In genomic region chr20:50724112-50724724, GRCh38 we compare ENCODE assay signal across 12 cellular contexts. TPM values are rescaled to one million over a fixed set of nuclear protein-coding genes. Genes with fewer than 3 reads are reported as not detected.
A peak's percentile ranks its signal among the peaks of the same experiment; 100 is the strongest.
DNase-seq lines count a peak whose midpoint lies in the region; ATAC-seq and TF ChIP-seq lines count a peak whose summit lies in the region.
"Had no signal": no experiment of that assay in that cellular context is flagged by ENCODE, and none has a peak within 500 bp of the region (broad histone marks: within the 10 kb centered on the region; RNA-seq: fewer than 3 reads in every experiment).

No MANE protein-coding gene starts in this region.

- H3K36me3 ChIP-seq in Panc1 (ENCODE audit: control insufficient read depth, insufficient read depth, low read length) (no peaks in the 10 kb centered on the region), esophagus (ENCODE audit: control insufficient read depth in 2 of 2, insufficient read depth in 2 of 2, low read length in 1 of 2) (no peaks in the 10 kb centered on the region), MG63 (no peaks in the 10 kb centered on the region)

- TF ChIP-seq CTCF in AG04450 (IDR thresholded peaks at IDR 0.05; ENCODE audit: low read depth, low read length): no peak
- TF ChIP-seq CTCF in Panc1 (IDR thresholded peaks at IDR 0.05): no peak

- BruUV-seq in Panc1 (replicated peaks; lab: Mats Ljungman, UMichigan): no TSS peak

- intact Hi-C loops in Panc1 (cut with micrococcal nuclease; ENCODE audit: unreplicated experiment) (loop anchor here (10.0 kb wide), 1 partner anchor 49 kb away; no protein-coding TSS in a partner anchor), posterior vena cava (cut with DNase I) (no loop called here)

- POLR2A ChIA-PET in AG04450 (lab: Yijun Ruan, JAX) (interaction anchor here (0.6 to 1.6 kb wide), 7 partner anchors 11 to 185 kb away, joined by 3 to 7 read pairs (median 5); no protein-coding TSS in a partner anchor), Panc1 (lab: Charles Lee) (interaction anchor here (0.7 kb wide), 1 partner anchor 33 kb away, joined by 6 read pairs; no protein-coding TSS in a partner anchor)

- peak overlapping the region; percentile 82 for H3K27ac ChIP-seq in AG04450 (ENCODE audit: low read depth, low read length)
- H3K27ac ChIP-seq in Panc1 (ENCODE audit: low read length): peak overlapping the region; percentile 100
- H3K27ac ChIP-seq in esophagus (ENCODE audit: low read depth in 2 of 2, low read length in 1 of 2): peak overlapping the region; percentile 69 to 79

- H3K9me3 ChIP-seq in AG04450 (ENCODE audit: control insufficient read depth, insufficient read depth, low read length) (no peaks in the 10 kb centered on the region), Panc1 (ENCODE audit: control insufficient read depth, insufficient read depth, low read depth, low read length) (no peaks in the 10 kb centered on the region), esophagus (ENCODE audit: control insufficient read depth in 2 of 2, insufficient read depth in 1 of 2, low read depth in 1 of 2, low read length in 1 of 2) (no peaks in the 10 kb centered on the region), MG63 (no peaks in the 10 kb centered on the region)

- ATAC-seq in Panc1: peak; percentile 3

- in situ Hi-C loops in Panc1 (cut with HindIII; ENCODE audit: low pct_unique_long_range_greater_than_20kb, low sequenced_read_pairs): no loop called here

- H3K4me3 ChIP-seq in AG04450 (ENCODE audit: low read depth, low read length): no peak overlapping the region
- H3K4me3 ChIP-seq in Panc1 (ENCODE audit: low read depth in 2 of 2, low read length in 2 of 2): no peak overlapping the region
- no peak overlapping the region for H3K4me3 ChIP-seq in esophagus (ENCODE audit: low read depth in 1 of 2, low read length in 2 of 2)
- no peak overlapping the region for H3K4me3 ChIP-seq in MG63

- CTCF ChIA-PET in AG04450 (lab: Charles Lee): interaction anchor here (1.0 to 2.1 kb wide), 4 partner anchors 10 to 420 kb away, joined by 3 to 14 read pairs (median 4); no protein-coding TSS in a partner anchor
- CTCF ChIA-PET in Panc1 (lab: Charles Lee): interaction anchor here (0.5 kb wide), 1 partner anchor 66 kb away, joined by 3 read pairs; no protein-coding TSS in a partner anchor

- H3K27me3 ChIP-seq in AG04450 (ENCODE audit: control insufficient read depth, insufficient read depth, low read length) (no peaks in the 10 kb centered on the region), Panc1 (ENCODE audit: control insufficient read depth, insufficient read depth, low read length) (no peaks in the 10 kb centered on the region), esophagus (ENCODE audit: control insufficient read depth in 1 of 2, insufficient read depth in 2 of 2, low read length in 2 of 2) (no peaks in the 10 kb centered on the region), MG63 (no peaks in the 10 kb centered on the region)

- peaks cover 64% of the 10 kb centered on the region for H3K4me1 ChIP-seq in Panc1 (ENCODE audit: control insufficient read depth, insufficient read depth, low read length)
- peaks cover 0 to 4% of the 10 kb centered on the region in 2 donors for H3K4me1 ChIP-seq in esophagus (ENCODE audit: control insufficient read depth in 2 of 2, insufficient read depth in 2 of 2, low read length in 1 of 2)

- DNase-seq in AG04450 (ENCODE audit: low read depth, low spot score): no peak
- no peak for DNase-seq in Panc1 (ENCODE audit: low read depth, low spot score)
- DNase-seq in posterior vena cava (ENCODE audit: low spot score): peak; percentile 25
- no peak for DNase-seq in AG08395 (ENCODE audit: low spot score)
- no peak for DNase-seq in MG63
- DNase-seq in activated CD4-positive, CD25-positive, alpha-beta regulatory T cell (lab: John Stamatoyannopoulos, UW): no peak
- no peak for DNase-seq in pons (ENCODE audit: low spot score)
- DNase-seq: dermis blood vessel endothelial cell, DMS79 treated with DMSO at 0.1 percent for 48 hours, NCI-H1092, NCI-H510A had no signal

- WGBS in esophagus, 2 donors: 66 to 74% methylated on average over 7 of the region's 7 CpGs

RNA-seq across cellular contexts. Expression of gene PARD6B, which starts 7.2 kb away (rescaled TPM):
- 0.61 and 0.71 TPM in 2 replicates for polyA plus RNA-seq in AG04450 (2011; rRNA removed)
- polyA minus RNA-seq in AG04450 (2011; rRNA and poly(A)+ RNA removed): 1.7 TPM in 2 replicates
- total RNA-seq in Panc1 (2021; ENCODE audit: unreplicated experiment): 132 TPM
- 11.2 TPM for polyA plus RNA-seq in Panc1 (2012; ENCODE audit: insufficient read length)
- 1 to 10 TPM; 1.6 to 6.5 TPM for polyA plus RNA-seq in esophagus
- 1 to 10 TPM; 1.0 to 1.4 TPM for total RNA-seq in posterior vena cava
- total RNA-seq in MG63 (2014; rRNA removed; shearing (Covaris generic); ENCODE audit: low replicate concordance): 2.0 and 2.4 TPM in 2 replicates

RNA-seq across cellular contexts. Expression of gene RIPOR3, which starts 32.9 kb away (rescaled TPM):
- polyA plus RNA-seq in AG04450 (2011; rRNA removed): 11.5 and 15.2 TPM in 2 replicates
- polyA minus RNA-seq in AG04450 (2011; rRNA and poly(A)+ RNA removed): 10.5 and 15.1 TPM in 2 replicates
- total RNA-seq in Panc1 (2021; ENCODE audit: unreplicated experiment): 92.5 TPM
- polyA plus RNA-seq in Panc1 (2012; ENCODE audit: insufficient read length): 97.9 TPM
- polyA plus RNA-seq in esophagus: 1 to 10 TPM; 2.6 to 5.2 TPM
- total RNA-seq in posterior vena cava: 10 to 100 TPM; 10.6 to 11.2 TPM
- 0.07 TPM in 1 of 2 replicates, not detected in the other for total RNA-seq in MG63 (2014; rRNA removed; shearing (Covaris generic); ENCODE audit: low replicate concordance)

Comparison
In these comparisons a context has a peak if more than half of its experiments do, and no peak if none do; other contexts are left out.
1. RNA of gene PARD6B, which starts 7.2 kb away (total RNA-seq): 132 TPM in Panc1 (single experiment); 2.0 to 2.4 TPM in MG63 and 1.0 to 1.4 TPM in posterior vena cava; every median in the first group is over 10 times any median in the second.
2. RNA of gene RIPOR3, which starts 32.9 kb away (total RNA-seq): 92.5 TPM in Panc1 (single experiment) and 10.6 to 11.2 TPM in posterior vena cava; 0.07 TPM in MG63; every median in the first group is over 10 times any median in the second.
3. Peak in every context shown above with its lines, with median percentiles within 50 percentile points of each other: H3K27ac ChIP-seq.